8 cellular contexts compared by ENCODE assay signal in the genomic region with DNA sequence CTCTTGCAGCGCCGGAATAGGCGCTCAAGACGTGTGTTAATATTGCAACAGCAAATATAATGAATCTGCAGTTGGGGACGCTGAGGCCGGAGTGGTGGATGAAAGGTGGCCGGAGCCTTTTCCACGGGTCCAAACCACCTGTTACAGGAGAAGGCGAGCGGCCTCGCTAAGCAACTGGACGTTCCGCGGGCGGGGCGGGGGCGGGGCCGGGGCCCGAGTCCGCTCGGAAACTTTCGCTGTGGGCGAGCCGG. TPM values are rescaled to one million over a fixed set of nuclear protein-coding genes. Genes with fewer than 3 reads are reported as not detected.
DNase-seq lines count a peak whose midpoint lies in the region; TF ChIP-seq lines count a peak whose summit lies in the region.

No MANE protein-coding gene starts in this region.

- peak overlapping the region; percentile 70 for H2AFZ ChIP-seq in hepatocyte

- H3K36me3 Mint-ChIP-seq in activated CD4-positive, alpha-beta T cell treated with anti-CD3 and anti-CD28 coated beads, Interleukin-2, amount 10 ng/mL, durations not matched to agents 7 days and 5 days (ENCODE audit: low read depth): no peaks in the 10 kb centered on the region

- peak overlapping the region; percentile 75 for H3K4me2 ChIP-seq in hepatocyte

- WGBS in hepatocyte (ENCODE audit: low lambda C conversion rate, missing lambda C conversion rate): 5% methylated on average over 17 of the region's 24 CpGs

- peak overlapping the region; percentile 64 for H3K4me3 Mint-ChIP-seq in activated CD4-positive, alpha-beta T cell treated with anti-CD3 and anti-CD28 coated beads, Interleukin-2, amount 10 ng/mL, durations not matched to agents 7 days and 5 days

- H3K9ac ChIP-seq in stomach smooth muscle (ENCODE audit: low read length in 2 of 2): peak overlapping the region; percentile 73 to 74

- no peaks in the 10 kb centered on the region for H3K9me2 ChIP-seq in hepatocyte (replicated peaks; ENCODE audit: insufficient read depth)

- H3K4me3 ChIP-seq in hepatocyte (no peak overlapping the region), stomach smooth muscle (ENCODE audit: low read length in 2 of 2) (peak overlapping the region; percentile 70 to 72)

- H3K4me1 ChIP-seq in hepatocyte (ENCODE audit: insufficient read depth) (peaks cover 20% of the 10 kb centered on the region), stomach smooth muscle (ENCODE audit: control insufficient read depth, insufficient read depth, low read length) (peaks cover 42% of the 10 kb centered on the region)

- POLR2A ChIA-PET in activated CD4-positive, alpha-beta T cell treated with anti-CD3 and anti-CD28 coated beads, Interleukin-2, amount 10 ng/mL, durations not matched to agents 7 days and 5 days (lab: Charles Lee): no interaction called here

- no peaks in the 10 kb centered on the region for H3K36me3 ChIP-seq in hepatocyte (replicated peaks; ENCODE audit: insufficient read depth, low read depth)
- no peaks in the 10 kb centered on the region for H3K36me3 ChIP-seq in stomach smooth muscle (ENCODE audit: control insufficient read depth in 2 of 2, insufficient read depth in 2 of 2, low read length in 2 of 2)

- peaks cover 32% of the 10 kb centered on the region for H3K27me3 Mint-ChIP-seq in activated CD4-positive, alpha-beta T cell treated with anti-CD3 and anti-CD28 coated beads, Interleukin-2, amount 10 ng/mL, durations not matched to agents 7 days and 5 days

- H3K4me1 Mint-ChIP-seq in activated CD4-positive, alpha-beta T cell treated with anti-CD3 and anti-CD28 coated beads, Interleukin-2, amount 10 ng/mL, durations not matched to agents 7 days and 5 days: peaks cover 24% of the 10 kb centered on the region

- peaks cover 26% of the 10 kb centered on the region for H3K79me2 ChIP-seq in hepatocyte

- CTCF ChIA-PET in activated CD4-positive, alpha-beta T cell treated with anti-CD3 and anti-CD28 coated beads, Interleukin-2, amount 10 ng/mL, durations not matched to agents 7 days and 5 days (lab: Charles Lee): interaction anchor here (0.7 to 0.8 kb wide), 2 partner anchors 10 to 63 kb away, joined by 3 to 5 read pairs; no protein-coding TSS in a partner anchor

- H3K9me3 ChIP-seq in hepatocyte (ENCODE audit: low read depth): no peaks in the 10 kb centered on the region
- H3K9me3 ChIP-seq in stomach smooth muscle (ENCODE audit: control insufficient read depth in 2 of 2, low read length in 2 of 2): no peaks in the 10 kb centered on the region

- H4K20me1 ChIP-seq in hepatocyte (ENCODE audit: insufficient read depth, poor library complexity, severe bottlenecking): no peaks in the 10 kb centered on the region

- TF ChIP-seq CTCF in VCaP (conservative IDR thresholded peaks at IDR 0.05) (no peak), hepatocyte (IDR thresholded peaks at IDR 0.05; ENCODE audit: poor library complexity) (no peak)

- no peak for DNase-seq in activated CD4-positive, alpha-beta T cell treated with anti-CD3 and anti-CD28 coated beads, Interleukin-2, amount 10 ng/mL, durations not matched to agents 7 days and 5 days
- no peak for DNase-seq in activated CD4-positive, alpha-beta T cell treated with anti-CD3 and anti-CD28 coated beads for 4 hours
- DNase-seq in hepatocyte (ENCODE audit: low spot score) (no peak), erythroblast (lab: John Stamatoyannopoulos, UW) (no peak), NCI-H187 treated with DMSO at 0.1 percent for 48 hours (lab: John Stamatoyannopoulos, UW) (no peak)
- no peak for DNase-seq in activated CD4-positive, CD25-positive, alpha-beta regulatory T cell treated with anti-CD3 and anti-CD28 coated beads, Interleukin-2, amount 50 U/mL, for 72 hours

- no peak overlapping the region for H3K27ac Mint-ChIP-seq in activated CD4-positive, alpha-beta T cell treated with anti-CD3 and anti-CD28 coated beads, Interleukin-2, amount 10 ng/mL, durations not matched to agents 7 days and 5 days

- no peaks in the 10 kb centered on the region for H3K9me3 Mint-ChIP-seq in activated CD4-positive, alpha-beta T cell treated with anti-CD3 and anti-CD28 coated beads, Interleukin-2, amount 10 ng/mL, durations not matched to agents 7 days and 5 days

- H3K27ac ChIP-seq in VCaP (peak overlapping the region; percentile 68), hepatocyte (no peak overlapping the region), stomach smooth muscle (ENCODE audit: low read length) (peak overlapping the region; percentile 46)

- H3K27me3 ChIP-seq in hepatocyte (no peaks in the 10 kb centered on the region), stomach smooth muscle (ENCODE audit: control insufficient read depth in 1 of 2, insufficient read depth in 2 of 2, low read length in 2 of 2) (no peaks in the 10 kb centered on the region)

- TF ChIP-seq POLR2A in erythroblast (IDR thresholded peaks at IDR 0.05; ENCODE audit: low read length): no peak

RNA-seq across cellular contexts. Expression of gene WFS1, which starts 0.3 kb away (rescaled TPM):
- total RNA-seq in activated CD4-positive, alpha-beta T cell treated with anti-CD3 and anti-CD28 coated beads, Interleukin-2, amount 10 ng/mL, durations not matched to agents 7 days and 5 days: 1 to 10 TPM; 1.7 to 2.1 TPM
- total RNA-seq in hepatocyte: 32.5 and 43.1 TPM in 2 replicates
- polyA plus RNA-seq in hepatocyte: 36.1 and 44.4 TPM in 2 replicates

Comparison
In these comparisons a context has a peak if more than half of its experiments do, and no peak if none do; other contexts are left out.
1. RNA of gene WFS1, which starts 0.3 kb away (total RNA-seq): 32.5 to 43.1 TPM in hepatocyte; 1.7 to 2.1 TPM in activated CD4-positive, alpha-beta T cell treated with anti-CD3 and anti-CD28 coated beads, Interleukin-2, amount 10 ng/mL, durations not matched to agents 7 days and 5 days; every median in the first group is over 10 times any median in the second.